ENCODE assay signal across 9 cellular contexts in the genomic region with DNA sequence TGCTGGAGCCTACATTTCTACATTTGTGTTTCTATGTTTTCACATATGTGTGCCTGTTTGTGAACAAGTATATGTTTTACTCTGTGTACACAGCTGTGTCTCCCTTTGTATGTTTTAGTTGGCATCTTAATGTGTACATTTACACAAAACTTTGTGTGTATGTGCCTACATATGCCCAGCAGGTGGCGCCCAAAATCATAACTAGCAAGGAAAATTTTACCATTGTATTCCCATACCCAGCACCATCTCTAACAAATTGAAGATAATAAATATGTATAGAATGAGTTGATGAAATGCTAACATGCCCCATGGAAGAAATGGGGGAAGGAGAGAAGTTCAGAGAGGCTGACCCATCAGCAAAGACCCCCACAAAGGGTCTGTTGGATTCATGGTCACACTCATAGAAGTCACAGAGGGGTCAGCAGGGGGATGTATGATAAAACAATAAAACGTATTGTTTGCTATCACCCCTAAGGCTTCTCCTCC. TPM values are rescaled to one million over a fixed set of nuclear protein-coding genes. Genes with fewer than 3 reads are reported as not detected.
DNase-seq lines count a peak whose midpoint lies in the region; ATAC-seq, FAIRE-seq and TF ChIP-seq lines count a peak whose summit lies in the region.
"Had no signal": no experiment of that assay in that cellular context is flagged by ENCODE, and none has a peak within 500 bp of the region (broad histone marks: within the 10 kb centered on the region; RNA-seq: fewer than 3 reads in every experiment).

No MANE protein-coding gene starts in this region.

- in situ Hi-C loops in G401 (cut with HindIII; ENCODE audit: low sequenced_read_pairs): loop anchor here (25.0 kb wide), 1 partner anchor 234 kb away; no protein-coding TSS in a partner anchor

- no peak for FAIRE-seq in pancreas (lab: Jason Lieb, UNC)
- no peak for FAIRE-seq in urothelium cell line (lab: Jason Lieb, UNC)

- H3K4me3 ChIP-seq in RWPE2 (ENCODE audit: severe bottlenecking) (no peak overlapping the region), foreskin fibroblast (ENCODE audit: low read depth in 1 of 2, low read length in 2 of 2) (no peak overlapping the region), pancreas (no peak overlapping the region)

- H3K27me3 ChIP-seq in RWPE2 (ENCODE audit: insufficient read depth, poor library complexity, severe bottlenecking): no peaks in the 10 kb centered on the region
- H3K27me3 ChIP-seq in pancreas: no peaks in the 10 kb centered on the region

- no peak overlapping the region for H3K27ac ChIP-seq in RWPE2 (ENCODE audit: poor library complexity, severe bottlenecking)
- H3K27ac ChIP-seq in pancreas: no peak overlapping the region

- H3K4me3 Mint-ChIP-seq in stimulated activated memory B cell treated with anti-CD40 and anti-IgM and Interleukin-4, amounts not matched to agents 10 μg/mL and 1 μg/mL and 100 μg/mL, for 72 hours: no peak overlapping the region
- H3K4me3 Mint-ChIP-seq: activated naive CD8-positive, alpha-beta T cell had no signal

- intact Hi-C loops in pancreas (cut with DNase I): loop anchor here in 2 of 3 donors (5.0 to 10.0 kb wide), 3 partner anchors 99 to 229 kb away; no protein-coding TSS in a partner anchor

- WGBS in pancreas, 2 donors: 22 to 28% methylated on average over 2 of the region's 2 CpGs

- TF ChIP-seq CTCF in RWPE2 (IDR thresholded peaks at IDR 0.05; ENCODE audit: poor library complexity, severe bottlenecking) (peak; percentile 85), foreskin fibroblast (IDR thresholded peaks at IDR 0.05; ENCODE audit: low read depth, low read length) (peak; percentile 69), pancreas (IDR thresholded peaks at IDR 0.05) (peak; percentile 39 to 71 (median 52))

- DNase-seq in G401 (ENCODE audit: low spot score) (peak; percentile 81), M059J (ENCODE audit: low read depth) (peak; percentile 65), RWPE2 (ENCODE audit: low spot score) (no peak), foreskin fibroblast (peak; percentile 61 to 86), pancreas (peak; percentile 54 to 86 (median 72)), urothelium cell line (ENCODE audit: low spot score) (peak; percentile 56)
- DNase-seq in activated T-helper 1 cell treated with anti-CD3 and anti-CD28 coated beads, Interleukin-2, amount 50 U/mL, for 16 hours (ENCODE audit: low read depth in 1 of 2, low spot score in 1 of 2): peak; percentile 43 to 59

- H3K9me3 ChIP-seq in RWPE2 (ENCODE audit: severe bottlenecking) (no peaks in the 10 kb centered on the region), pancreas (no peaks in the 10 kb centered on the region)

- H3K36me3 Mint-ChIP-seq in stimulated activated memory B cell treated with anti-CD40 and anti-IgM and Interleukin-4, amounts not matched to agents 10 μg/mL and 1 μg/mL and 100 μg/mL, for 72 hours: no peaks in the 10 kb centered on the region
- H3K36me3 Mint-ChIP-seq: activated naive CD8-positive, alpha-beta T cell had no signal

- H3K4me1 ChIP-seq in RWPE2 (ENCODE audit: insufficient read depth, poor library complexity, severe bottlenecking): no peaks in the 10 kb centered on the region
- peaks cover 0 to 8% (median 7%) of the 10 kb centered on the region in 3 donors for H3K4me1 ChIP-seq in pancreas

- no peaks in the 10 kb centered on the region for H3K27me3 Mint-ChIP-seq in stimulated activated memory B cell treated with anti-CD40 and anti-IgM and Interleukin-4, amounts not matched to agents 10 μg/mL and 1 μg/mL and 100 μg/mL, for 72 hours
- H3K27me3 Mint-ChIP-seq: activated naive CD8-positive, alpha-beta T cell had no signal

- ATAC-seq in RWPE2 (ENCODE audit: low read depth) (peak; percentile 64; the same call in 2 of the 3 replicates), pancreas (peak; percentile 58 to 73 (median 70))
- ATAC-seq in stimulated activated memory B cell treated with anti-CD40 and anti-IgM and Interleukin-4, amounts not matched to agents 10 μg/mL and 1 μg/mL and 100 μg/mL, for 72 hours: no peak

- H3K27ac Mint-ChIP-seq in stimulated activated memory B cell treated with anti-CD40 and anti-IgM and Interleukin-4, amounts not matched to agents 10 μg/mL and 1 μg/mL and 100 μg/mL, for 72 hours: no peak overlapping the region
- H3K27ac Mint-ChIP-seq: activated naive CD8-positive, alpha-beta T cell had no signal

- peaks cover 5% of the 10 kb centered on the region for H3K9me3 Mint-ChIP-seq in stimulated activated memory B cell treated with anti-CD40 and anti-IgM and Interleukin-4, amounts not matched to agents 10 μg/mL and 1 μg/mL and 100 μg/mL, for 72 hours

- H3K36me3 ChIP-seq in RWPE2 (ENCODE audit: low read depth) (no peaks in the 10 kb centered on the region), pancreas (no peaks in the 10 kb centered on the region)

- peaks cover 44% of the 10 kb centered on the region for H3K4me1 Mint-ChIP-seq in stimulated activated memory B cell treated with anti-CD40 and anti-IgM and Interleukin-4, amounts not matched to agents 10 μg/mL and 1 μg/mL and 100 μg/mL, for 72 hours

RNA-seq across cellular contexts. Expression of gene PKDCC, which starts 48.1 kb away (rescaled TPM):
- 36.9 and 37.4 TPM in 2 replicates for total RNA-seq in G401 (2014; rRNA removed; shearing (Covaris generic))
- 4.1 and 5.4 TPM in 2 replicates for total RNA-seq in M059J (2014; rRNA removed; shearing (Covaris generic))
- total RNA-seq in pancreas: 10 to 100 TPM in 4 of 6 donors, 1 to 10 TPM in 2; 8.1 to 34.0 (median 15.9) TPM
- polyA plus RNA-seq in pancreas: 10 to 100 TPM; 35.8 to 60.9 TPM
